ENCODE assay signal across 9 cellular contexts in genomic region chr3:30112904-30113484, GRCh38.
DNase-seq lines count a peak whose midpoint lies in the region; ATAC-seq, FAIRE-seq and TF ChIP-seq lines count a peak whose summit lies in the region.
"Had no signal": no experiment of that assay in that cellular context is flagged by ENCODE, and none has a peak within 500 bp of the region (broad histone marks: within the 10 kb centered on the region; RNA-seq: fewer than 3 reads in every experiment).

No MANE protein-coding gene starts in this region.

- no peaks in the 10 kb centered on the region for H3K9me3 ChIP-seq in HepG2 (ENCODE audit: low read length)
- H3K9me3 ChIP-seq: HAP-1 had no signal

- no peak overlapping the region for H3K9ac ChIP-seq in HepG2 (ENCODE audit: insufficient read depth, low read depth, low read length)

- no peak overlapping the region for H3K27ac ChIP-seq in brain microvascular endothelial cell
- no peak overlapping the region for H3K27ac ChIP-seq in HepG2 (ENCODE audit: extremely low read length, insufficient read depth, low read length)

- peak; percentile 43; the same call in 1 of the 2 replicates for TF ChIP-seq RAD21 in HepG2 (CRISPR knock-in tag; IDR thresholded peaks at IDR 0.05)

- in situ Hi-C loops in brain microvascular endothelial cell (cut with HindIII; ENCODE audit: low pct_ligation_motif_present, low sequenced_read_pairs) (no loop called here), HepG2 (cut with HindIII; ENCODE audit: extremely low pct_ligation_motif_present, low pct_unique_long_range_greater_than_20kb) (loop anchor here (10.0 kb wide), 1 partner anchor 492 kb away; the partner anchor contains the start of gene TGFBR2)

- no peak for DNase-seq in AG09309 (ENCODE audit: low read depth)
- no peak for DNase-seq in GM18507 (ENCODE audit: extremely low spot score, insufficient read length, low read depth)
- DNase-seq in NCI-H345 (lab: John Stamatoyannopoulos, UW): peak; percentile 31
- peak; percentile 11 for DNase-seq in brain microvascular endothelial cell
- peak; percentile 58 for DNase-seq in HepG2 (ENCODE audit: low spot score)
- DNase-seq in DMS114 treated with DMSO at 0.1 percent for 48 hours (lab: John Stamatoyannopoulos, UW; ENCODE audit: unreplicated experiment): no peak
- no peak for DNase-seq in ecto neural progenitor cell (ENCODE audit: low spot score)
- DNase-seq in activated T-cell treated with anti-CD3 and anti-CD28 coated beads for 4 hours: no peak

- TF ChIP-seq EP300 in HepG2 (IDR thresholded peaks at IDR 0.05; ENCODE audit: low read depth in 2 of 2, low read length in 2 of 2) (no peak), HepG2 (CRISPR knock-in tag; IDR thresholded peaks at IDR 0.05; ENCODE audit: borderline replicate concordance) (no peak)

- FAIRE-seq in GM18507 (lab: Jason Lieb, UNC): peak; percentile 26
- FAIRE-seq in HepG2 (lab: Jason Lieb, UNC): no peak

- no peak overlapping the region for H3K4me2 ChIP-seq in HepG2 (ENCODE audit: low read depth, low read length)

- POLR2A ChIA-PET in HepG2 (lab: Yijun Ruan, JAX): no interaction called here

- H4K20me1 ChIP-seq in HepG2 (ENCODE audit: insufficient read depth, low read length): no peaks in the 10 kb centered on the region

- TF ChIP-seq CTCF in AG09309 (IDR thresholded peaks at IDR 0.05; ENCODE audit: control insufficient read depth, insufficient read depth, low read depth, low read length, missing control alignments): peak; percentile 55
- TF ChIP-seq CTCF in brain microvascular endothelial cell (IDR thresholded peaks at IDR 0.05; ENCODE audit: low read depth, low read length, missing control alignments): peak; percentile 46
- peak; percentile 67 for TF ChIP-seq CTCF in HepG2 (CRISPR knock-in tag; IDR thresholded peaks at IDR 0.05)

- H3K36me3 ChIP-seq in brain microvascular endothelial cell (replicated peaks): no peaks in the 10 kb centered on the region
- H3K36me3 ChIP-seq in HepG2 (replicated peaks in 1 of 2; ENCODE audit: control insufficient read depth in 1 of 2, insufficient read depth in 2 of 2, low read length in 2 of 2): no peaks in the 10 kb centered on the region
- H3K36me3 ChIP-seq: HAP-1 had no signal

- H3K27me3 ChIP-seq in brain microvascular endothelial cell (replicated peaks) (no peaks in the 10 kb centered on the region), HepG2 (ENCODE audit: control insufficient read depth in 1 of 2, insufficient read depth in 2 of 2, low read length in 2 of 2) (no peaks in the 10 kb centered on the region)

- intact Hi-C loops in HepG2 (cut with micrococcal nuclease; ENCODE audit: unreplicated experiment): loop anchor here (1.0 to 10.0 kb wide), 6 partner anchors 86 to 635 kb away; partner anchors contain the start of gene TGFBR2

- ATAC-seq in HepG2: peak; percentile 58; the same call in 1 of the 3 replicates

- H3K4me3 ChIP-seq in AG09309 (ENCODE audit: control insufficient read depth, low read depth, low read length) (no peak overlapping the region), brain microvascular endothelial cell (ENCODE audit: low read depth, low read length) (no peak overlapping the region), HepG2 (replicated peaks in 1 of 3; ENCODE audit: insufficient read depth in 1 of 3, low read depth in 2 of 3, low read length in 3 of 3) (no peak overlapping the region)
- H3K4me3 ChIP-seq: HAP-1 had no signal

- WGBS in HepG2 (ENCODE audit: low lambda C conversion rate): 24% methylated on average over 1 of the region's 1 CpG

- H3K79me2 ChIP-seq in HepG2 (ENCODE audit: insufficient read depth, low read length): no peaks in the 10 kb centered on the region

- peaks cover 22% of the 10 kb centered on the region for H3K4me1 ChIP-seq in HepG2 (ENCODE audit: insufficient read depth, low read length)
- H3K4me1 ChIP-seq: HAP-1 had no signal

- no peak overlapping the region for H2AFZ ChIP-seq in HepG2 (ENCODE audit: low read length)

- no TSS peak for BruUV-seq in HepG2 (replicated peaks; lab: Mats Ljungman, UMichigan)

- TF ChIP-seq POLR2A in HepG2 (IDR thresholded peaks at IDR 0.05; ENCODE audit: insufficient read depth in 1 of 2, low read depth in 2 of 2, low read length in 2 of 2): no peak

- CTCF ChIA-PET in HepG2 (lab: Yijun Ruan, JAX; ENCODE audit: low intra/inter-chr PET ratio, low total read pairs): interaction anchor here (1.7 kb wide), 1 partner anchor 86 kb away, joined by 18 read pairs; no protein-coding TSS in a partner anchor

TF ChIP-seq in HepG2, 621 proteins besides CTCF, POLR2A, EP300 and RAD21:
- TF ChIP-seq FOXA3 (CRISPR knock-in tag; IDR thresholded peaks at IDR 0.05): peak; percentile 9
- TF ChIP-seq ZNF343 (CRISPR knock-in tag; IDR thresholded peaks at IDR 0.05): no peak
- TF ChIP-seq MIXL1 (CRISPR knock-in tag; IDR thresholded peaks at IDR 0.05): 0 out of 2 replicates have a peak, but pooled peaks have one; percentile 32
- peak; percentile 47; the same call in 1 of the 2 replicates for TF ChIP-seq FOXJ3 (CRISPR knock-in tag; IDR thresholded peaks at IDR 0.05; ENCODE audit: borderline replicate concordance)
- TF ChIP-seq ZSCAN29 (CRISPR knock-in tag; conservative IDR thresholded peaks at IDR 0.05): 0 out of 2 replicates have a peak, but pooled peaks have one; percentile 37
- TF ChIP-seq KLF16 (CRISPR knock-in tag; IDR thresholded peaks at IDR 0.05): 0 out of 4 replicates have a peak, but pooled peaks of 1 of the 2 experiments have one; percentile 24
- TF ChIP-seq PHF20 (CRISPR knock-in tag; IDR thresholded peaks at IDR 0.05): no peak
- TF ChIP-seq SMC3 (IDR thresholded peaks at IDR 0.05; ENCODE audit: low read length): peak; percentile 77
- no peak for TF ChIP-seq TCF7 (IDR thresholded peaks at IDR 0.05; ENCODE audit: low read depth)
- TF ChIP-seq GATAD2A (CRISPR knock-in tag; IDR thresholded peaks at IDR 0.05): peak; percentile 49; the same call in 1 of the 2 replicates
- 0 out of 2 replicates have a peak, but pooled peaks have one; percentile 17 for TF ChIP-seq SOX5 (CRISPR knock-in tag; IDR thresholded peaks at IDR 0.05; ENCODE audit: borderline replicate concordance)
- peak; percentile 86 for TF ChIP-seq STAG1 (CRISPR knock-in tag; IDR thresholded peaks at IDR 0.05)
- TF ChIP-seq RXRB (CRISPR knock-in tag; IDR thresholded peaks at IDR 0.05; ENCODE audit: borderline replicate concordance): 0 out of 2 replicates have a peak, but pooled peaks have one; percentile 9

Comparison
In these comparisons a context has a peak if more than half of its experiments do, and no peak if none do; other contexts are left out.
1. DNase-seq: peak in NCI-H345 (single experiment), brain microvascular endothelial cell (single experiment) and HepG2 (single experiment); none in AG09309 (single experiment), GM18507 (single experiment), DMS114 treated with DMSO at 0.1 percent for 48 hours (single experiment), ecto neural progenitor cell (single experiment) and activated T-cell treated with anti-CD3 and anti-CD28 coated beads for 4 hours (single experiment).
2. Peak in every context shown above with its lines, with median percentiles within 50 percentile points of each other: CTCF ChIP-seq.